In the genomic region with DNA sequence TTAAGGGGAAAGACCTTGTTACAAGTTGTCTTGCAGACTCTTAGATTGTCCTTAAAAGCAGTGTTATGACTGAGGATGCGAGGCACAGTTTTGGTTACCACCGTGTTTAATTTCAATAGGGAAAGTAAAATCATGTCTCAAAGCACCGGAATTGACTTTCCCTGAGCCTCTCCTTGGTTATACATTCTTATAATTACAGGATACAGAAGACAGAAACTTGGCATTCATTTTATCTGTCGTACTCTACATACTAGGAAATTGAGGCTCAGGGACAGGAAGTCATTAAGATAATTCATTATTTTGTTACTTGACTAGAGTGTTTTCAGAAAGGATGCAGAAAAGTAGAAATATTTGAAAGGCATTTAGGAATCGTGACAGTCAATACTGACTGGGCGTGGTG, we compare ENCODE assay signal across 2 cellular contexts.
TF ChIP-seq lines count a peak whose summit lies in the region.

No MANE protein-coding gene starts in this region.

TF ChIP-seq in IMR-90, 13 proteins besides CTCF, POLR2A, EP300 and RAD21:
- TF ChIP-seq, protein P1, sequence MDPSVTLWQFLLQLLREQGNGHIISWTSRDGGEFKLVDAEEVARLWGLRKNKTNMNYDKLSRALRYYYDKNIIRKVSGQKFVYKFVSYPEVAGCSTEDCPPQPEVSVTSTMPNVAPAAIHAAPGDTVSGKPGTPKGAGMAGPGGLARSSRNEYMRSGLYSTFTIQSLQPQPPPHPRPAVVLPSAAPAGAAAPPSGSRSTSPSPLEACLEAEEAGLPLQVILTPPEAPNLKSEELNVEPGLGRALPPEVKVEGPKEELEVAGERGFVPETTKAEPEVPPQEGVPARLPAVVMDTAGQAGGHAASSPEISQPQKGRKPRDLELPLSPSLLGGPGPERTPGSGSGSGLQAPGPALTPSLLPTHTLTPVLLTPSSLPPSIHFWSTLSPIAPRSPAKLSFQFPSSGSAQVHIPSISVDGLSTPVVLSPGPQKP (IDR thresholded peaks at IDR 0.05; ENCODE audit: borderline replicate concordance, low read depth, low read length), result no peak
- TF ChIP-seq CHD1 (IDR thresholded peaks at IDR 0.05; ENCODE audit: low read depth, low read length) (no peak), MAZ (IDR thresholded peaks at IDR 0.05; ENCODE audit: borderline replicate concordance, low read depth, low read length) (no peak), RFX5 (IDR thresholded peaks at IDR 0.05; ENCODE audit: low read depth, low read length) (no peak), NFE2L2 (IDR thresholded peaks at IDR 0.05; ENCODE audit: low read depth, low read length) (no peak), BHLHE40 (IDR thresholded peaks at IDR 0.05; ENCODE audit: low read depth, low read length) (no peak), MXI1 (IDR thresholded peaks at IDR 0.05; ENCODE audit: borderline replicate concordance, low read depth, low read length) (no peak), FOS (IDR thresholded peaks at IDR 0.05; ENCODE audit: low read depth, low read length) (no peak), CEBPB (IDR thresholded peaks at IDR 0.05; ENCODE audit: low read depth, low read length) (no peak), RCOR1 (IDR thresholded peaks at IDR 0.05; ENCODE audit: insufficient replicate concordance, low read length) (no peak), SMC3 (IDR thresholded peaks at IDR 0.05; ENCODE audit: low read depth, low read length) (no peak), MAFK (IDR thresholded peaks at IDR 0.05; ENCODE audit: low read depth, low read length) (no peak)
- TF ChIP-seq, protein P2, sequence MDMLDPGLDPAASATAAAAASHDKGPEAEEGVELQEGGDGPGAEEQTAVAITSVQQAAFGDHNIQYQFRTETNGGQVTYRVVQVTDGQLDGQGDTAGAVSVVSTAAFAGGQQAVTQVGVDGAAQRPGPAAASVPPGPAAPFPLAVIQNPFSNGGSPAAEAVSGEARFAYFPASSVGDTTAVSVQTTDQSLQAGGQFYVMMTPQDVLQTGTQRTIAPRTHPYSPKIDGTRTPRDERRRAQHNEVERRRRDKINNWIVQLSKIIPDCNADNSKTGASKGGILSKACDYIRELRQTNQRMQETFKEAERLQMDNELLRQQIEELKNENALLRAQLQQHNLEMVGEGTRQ (IDR thresholded peaks at IDR 0.05; ENCODE audit: low read depth, low read length), result no peak

TF ChIP-seq in endothelial cell of umbilical vein, 7 proteins besides CTCF, POLR2A, EP300 and RAD21:
- no peak for TF ChIP-seq GATA2 (IDR thresholded peaks at IDR 0.05; ENCODE audit: insufficient read depth, insufficient read length, low read depth, low read length)
- TF ChIP-seq FOS (IDR thresholded peaks at IDR 0.05; ENCODE audit: borderline replicate concordance, insufficient read depth, low read length), result no peak
- TF ChIP-seq EZH2 (IDR thresholded peaks at IDR 0.05; ENCODE audit: borderline replicate concordance, low read depth, low read length, severe bottlenecking), result no peak
- no peak for TF ChIP-seq MYC (IDR thresholded peaks at IDR 0.05; ENCODE audit: low read depth, low read length)
- TF ChIP-seq, protein P3, sequence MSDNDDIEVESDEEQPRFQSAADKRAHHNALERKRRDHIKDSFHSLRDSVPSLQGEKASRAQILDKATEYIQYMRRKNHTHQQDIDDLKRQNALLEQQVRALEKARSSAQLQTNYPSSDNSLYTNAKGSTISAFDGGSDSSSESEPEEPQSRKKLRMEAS (IDR thresholded peaks at IDR 0.05; ENCODE audit: insufficient read depth, insufficient read length), result no peak
